ENCODE assay signal across 24 cellular contexts in genomic region chr3:100438623-100438974, GRCh38. TPM values are rescaled to one million over a fixed set of nuclear protein-coding genes. Genes with fewer than 3 reads are reported as not detected.
DNase-seq lines count a peak whose midpoint lies in the region; ATAC-seq, FAIRE-seq and TF ChIP-seq lines count a peak whose summit lies in the region.
"Had no signal": no experiment of that assay in that cellular context is flagged by ENCODE, and none has a peak within 500 bp of the region (broad histone marks: within the 10 kb centered on the region; RNA-seq: fewer than 3 reads in every experiment).

No MANE protein-coding gene starts in this region.

- CTCF ChIA-PET in IMR-90 (lab: Yijun Ruan, JAX), result interaction anchor here (1.1 kb wide), 1 partner anchor 8 kb away, joined by 3 read pairs; no protein-coding TSS in a partner anchor
- CTCF ChIA-PET in K562 (lab: Yijun Ruan, JAX; ENCODE audit: low intra/inter-chr PET ratio), result no interaction called here

- H2BK20ac ChIP-seq in IMR-90 (ENCODE audit: low read depth, low read length), result no peak overlapping the region

- H3K4me3 ChIP-seq in IMR-90 (ENCODE audit: insufficient read depth, low read depth, low read length) (no peak overlapping the region), K562 (no peak overlapping the region), smooth muscle cell (no peak overlapping the region)
- H3K4me3 ChIP-seq: A549; BLaER1 treated with 17β-estradiol and CSF1 and Interleukin-3, amounts not matched to agents 10 nM and 100 nM; GM23248; SJCRH30 had no signal

- ATAC-seq in IMR-90 (ENCODE audit: low read depth) (no peak), K562 (peak; percentile 53), GM21576 (IDR thresholded peaks at IDR 0.05; ENCODE audit: unreplicated experiment) (no peak)
- ATAC-seq: A549, Right ventricle myocardium inferior, SK-N-SH treated with all-trans-retinoic acid at 6 μM for 48 hours had no signal

- no peak overlapping the region for H4K91ac ChIP-seq in IMR-90 (ENCODE audit: insufficient read depth, low read depth, low read length)

- peaks cover 2% of the 10 kb centered on the region; the same call in 1 of the 2 replicates for H3K9me1 ChIP-seq in IMR-90 (ENCODE audit: insufficient read depth, low read length)
- no peaks in the 10 kb centered on the region for H3K9me1 ChIP-seq in K562 (ENCODE audit: control insufficient read depth, insufficient read depth, low read length)

- H3F3A ChIP-seq in smooth muscle cell (ENCODE audit: low read depth), result peaks cover 4% of the 10 kb centered on the region

- no peak overlapping the region for H3K56ac ChIP-seq in IMR-90 (ENCODE audit: extremely low read depth, insufficient read depth, low read length)

- no peak for TF ChIP-seq POLR2A in IMR-90 (IDR thresholded peaks at IDR 0.05; ENCODE audit: low read depth, low read length)
- TF ChIP-seq POLR2A in K562 (conservative IDR thresholded peaks at IDR 0.05), result no peak

- FAIRE-seq in K562 (lab: Jason Lieb, UNC), result no peak
- FAIRE-seq: A549, D721Med had no signal

- no peak for TF ChIP-seq EP300 in K562 (IDR thresholded peaks at IDR 0.05; ENCODE audit: low read length)

- H3K4ac ChIP-seq in IMR-90 (ENCODE audit: low read depth, low read length), result no peak overlapping the region

- BruUV-seq in IMR-90 (replicated peaks; lab: Mats Ljungman, UMichigan), result no TSS peak
- no TSS peak for BruUV-seq in K562 (replicated peaks; lab: Mats Ljungman, UMichigan)

- H3K79me1 ChIP-seq in IMR-90 (ENCODE audit: low read depth in 1 of 2, low read length in 2 of 2), result no peaks in the 10 kb centered on the region

- H3K79me2 ChIP-seq in K562 (ENCODE audit: control insufficient read depth, insufficient read depth, low read length) (no peaks in the 10 kb centered on the region), smooth muscle cell (ENCODE audit: low read depth) (no peaks in the 10 kb centered on the region)

- no peaks in the 10 kb centered on the region for H3K36me3 ChIP-seq in IMR-90 (ENCODE audit: control insufficient read depth, insufficient read depth, low read length)
- no peaks in the 10 kb centered on the region for H3K36me3 ChIP-seq in K562 (ENCODE audit: control insufficient read depth, insufficient read depth, low read length)
- peaks cover 7% of the 10 kb centered on the region for H3K36me3 ChIP-seq in smooth muscle cell (ENCODE audit: low read depth)
- H3K36me3 ChIP-seq: BLaER1 treated with 17β-estradiol and CSF1 and Interleukin-3, amounts not matched to agents 10 nM and 100 nM; SJCRH30 had no signal

- no peak overlapping the region for H2BK15ac ChIP-seq in IMR-90 (ENCODE audit: low read depth, low read length)

- H2BK120ac ChIP-seq in IMR-90 (ENCODE audit: low read depth, low read length), result no peak overlapping the region

- in situ Hi-C loops in IMR-90 (cut with MboI; ENCODE audit: low sequenced_read_pairs) (no loop called here), K562 (cut with MboI) (no loop called here)

- H3K9me3 ChIP-seq in IMR-90 (ENCODE audit: control insufficient read depth, insufficient read depth, low read length), result peaks cover 2% of the 10 kb centered on the region; the same call in 1 of the 2 replicates
- H3K9me3 ChIP-seq in K562 (replicated peaks; ENCODE audit: control insufficient read depth, insufficient read depth, low read depth, low read length), result no peaks in the 10 kb centered on the region
- H3K9me3 ChIP-seq in smooth muscle cell (replicated peaks; ENCODE audit: low read depth), result no peaks in the 10 kb centered on the region
- H3K9me3 ChIP-seq: SJCRH30 had no signal

- DNase-seq in IMR-90, result peak; percentile 10
- no peak for DNase-seq in K562 (ENCODE audit: extremely low read depth in 1 of 4, low spot score in 3 of 4)
- DNase-seq in epithelial cell of prostate (ENCODE audit: low read depth, low spot score), result no peak
- no peak for DNase-seq in smooth muscle cell (lab: John Stamatoyannopoulos, UW; ENCODE audit: unreplicated experiment)
- no peak for DNase-seq in A172 (ENCODE audit: low spot score)
- DNase-seq in middle frontal gyrus (ENCODE audit: extremely low spot score, low spot score), result no peak
- DNase-seq: AML-193; CD4-positive, alpha-beta T cell; GM23248; H7; Karpas-422; NCI-H1092; NCI-H1417 treated with DMSO at 0.1 percent for 48 hours; NCI-H1694 treated with DMSO at 0.1 percent for 48 hours; NCI-H2081; NCI-H2227 treated with DMSO at 0.1 percent for 48 hours; NCI-H526 treated with DMSO at 0.1 percent for 48 hours; SJCRH30 had no signal

- no peak overlapping the region for H4K5ac ChIP-seq in IMR-90 (ENCODE audit: low read depth, low read length)

- no peak overlapping the region for H3K18ac ChIP-seq in IMR-90 (ENCODE audit: low read depth, low read length)

- 0 out of 2 replicates have a peak overlapping the region, but pooled peaks have one; percentile 3 for H3K23ac ChIP-seq in IMR-90 (ENCODE audit: low read depth, low read length)

- dilution Hi-C loops in IMR-90 (cut with HindIII; ENCODE audit: low sequenced_read_pairs, unreplicated experiment), result no loop called here

- H4K20me1 ChIP-seq in IMR-90 (ENCODE audit: insufficient read depth, low read length), result no peaks in the 10 kb centered on the region
- H4K20me1 ChIP-seq in K562 (replicated peaks; ENCODE audit: control insufficient read depth, insufficient read depth, low read length), result no peaks in the 10 kb centered on the region
- no peaks in the 10 kb centered on the region for H4K20me1 ChIP-seq in smooth muscle cell (ENCODE audit: low read depth)
- H4K20me1 ChIP-seq: BLaER1 treated with 17β-estradiol and CSF1 and Interleukin-3, amounts not matched to agents 10 nM and 100 nM had no signal

- no peak overlapping the region for H3K14ac ChIP-seq in IMR-90 (replicated peaks; ENCODE audit: low read depth, low read length)

- H2AK5ac ChIP-seq in IMR-90 (ENCODE audit: low read depth, low read length), result no peak overlapping the region

- no peaks in the 10 kb centered on the region for H3K4me1 ChIP-seq in IMR-90 (ENCODE audit: control insufficient read depth, insufficient read depth, low read length)
- no peaks in the 10 kb centered on the region; a peak in 1 of 5 replicates for H3K4me1 ChIP-seq in K562 (replicated peaks in 1 of 2; ENCODE audit: control insufficient read depth in 2 of 2, insufficient read depth in 2 of 2, low read length in 2 of 2)
- peaks cover 7% of the 10 kb centered on the region for H3K4me1 ChIP-seq in smooth muscle cell (ENCODE audit: low read depth)
- H3K4me1 ChIP-seq: A549; BLaER1 treated with 17β-estradiol and CSF1 and Interleukin-3, amounts not matched to agents 10 nM and 100 nM; SJCRH30 had no signal

- H2BK5ac ChIP-seq in IMR-90 (ENCODE audit: low read depth, low read length, poor library complexity, severe bottlenecking), result no peak overlapping the region

- H3K27ac ChIP-seq in IMR-90 (ENCODE audit: insufficient read depth, low read length) (no peak overlapping the region), K562 (ENCODE audit: extremely low read depth, low read depth, low read length) (no peak overlapping the region), epithelial cell of prostate (peak overlapping the region; percentile 53), smooth muscle cell (ENCODE audit: low read depth) (peak overlapping the region; percentile 63)
- H3K27ac ChIP-seq: A549; BLaER1 treated with 17β-estradiol and CSF1 and Interleukin-3, amounts not matched to agents 10 nM and 100 nM; GM23248; SJCRH30 had no signal

- H3K9ac ChIP-seq in IMR-90 (ENCODE audit: low read depth, low read length) (no peak overlapping the region), K562 (ENCODE audit: insufficient read depth in 1 of 2, low read depth in 2 of 2, low read length in 2 of 2) (no peak overlapping the region), smooth muscle cell (ENCODE audit: low read depth) (no peak overlapping the region)
- H3K9ac ChIP-seq: BLaER1 treated with 17β-estradiol and CSF1 and Interleukin-3, amounts not matched to agents 10 nM and 100 nM; GM23248 had no signal

- POLR2A ChIA-PET in IMR-90 (lab: Charles Lee; ENCODE audit: unreplicated experiment) (no interaction called here), K562 (lab: Yijun Ruan, JAX) (no interaction called here)

- no peak overlapping the region for H2AFZ ChIP-seq in IMR-90 (replicated peaks; ENCODE audit: low read length, poor library complexity)
- H2AFZ ChIP-seq in K562 (ENCODE audit: low read depth, low read length), result no peak overlapping the region
- H2AFZ ChIP-seq in smooth muscle cell (ENCODE audit: low read depth), result no peak overlapping the region
- H2AFZ ChIP-seq: GM23248 had no signal

- no peaks in the 10 kb centered on the region for H3K27me3 ChIP-seq in IMR-90 (ENCODE audit: control insufficient read depth, insufficient read depth, low read length)
- no peaks in the 10 kb centered on the region for H3K27me3 ChIP-seq in K562 (ENCODE audit: control insufficient read depth in 2 of 2, insufficient read depth in 2 of 2, low read length in 2 of 2)
- no peaks in the 10 kb centered on the region for H3K27me3 ChIP-seq in smooth muscle cell (ENCODE audit: low read depth)
- H3K27me3 ChIP-seq: BLaER1 treated with 17β-estradiol and CSF1 and Interleukin-3, amounts not matched to agents 10 nM and 100 nM; SJCRH30 had no signal

- WGBS in IMR-90 (ENCODE audit: extremely low coverage in 2 of 2, insufficient read length in 1 of 2), 2 experiments, result no CpG with 5 or more reads among the region's 2 CpGs
- WGBS in K562 (ENCODE audit: insufficient coverage, low coverage, missing lambda C conversion rate), result 56% methylated on average over 2 of the region's 2 CpGs
- 94% methylated on average over 2 of the region's 2 CpGs for WGBS in smooth muscle cell (ENCODE audit: low lambda C conversion rate)

- TF ChIP-seq CTCF in IMR-90 (conservative IDR thresholded peaks at IDR 0.05; ENCODE audit: low read depth, low read length) (no peak), K562 (IDR thresholded peaks at IDR 0.05 in 2 of 3, conservative IDR thresholded peaks at IDR 0.05 in 1 of 3; ENCODE audit: insufficient read depth in 2 of 3, low read depth in 1 of 3, low read length in 3 of 3) (no peak), smooth muscle cell (IDR thresholded peaks at IDR 0.05; ENCODE audit: borderline replicate concordance, insufficient read depth, poor library complexity, severe bottlenecking) (no peak)

- TF ChIP-seq RAD21 in IMR-90 (IDR thresholded peaks at IDR 0.05; ENCODE audit: low read length) (no peak), K562 (CRISPR knock-in tag; conservative IDR thresholded peaks at IDR 0.05 in 1 of 2, IDR thresholded peaks at IDR 0.05 in 1 of 2) (no peak)

- H3K4me2 ChIP-seq in IMR-90 (ENCODE audit: low read depth, low read length) (no peak overlapping the region), K562 (ENCODE audit: insufficient read depth, low read length) (no peak overlapping the region), smooth muscle cell (peak overlapping the region; percentile 46)
- H3K4me2 ChIP-seq: A549; BLaER1 treated with 17β-estradiol and CSF1 and Interleukin-3, amounts not matched to agents 10 nM and 100 nM had no signal

- intact Hi-C loops in IMR-90 (cut with micrococcal nuclease), result no loop called here
- intact Hi-C loops in K562 (cut with micrococcal nuclease), result no loop called here

- no peak overlapping the region for H2AK9ac ChIP-seq in IMR-90 (replicated peaks; ENCODE audit: low read depth, low read length, poor library complexity)

- no peak overlapping the region for H4K8ac ChIP-seq in IMR-90 (ENCODE audit: low read depth in 2 of 2, low read length in 2 of 2)

RNA-seq across cellular contexts. Expression of gene LNP1, which starts 37.3 kb away (rescaled TPM):
- 2.2 and 4.4 TPM in 2 replicates for total RNA-seq in IMR-90 (2012; rRNA removed)
- 2.3 and 2.4 TPM in 2 replicates for polyA plus RNA-seq in IMR-90 (2012; rRNA removed)
- polyA plus RNA-seq in IMR-90 (2012; cell fraction: cytosol; rRNA removed), result 0.44 and 1.5 TPM in 2 replicates
- polyA plus RNA-seq in IMR-90 (2012; cell fraction: nucleus; rRNA removed; ENCODE audit: low replicate concordance), result 0.14 and 1.4 TPM in 2 replicates
- 12.5 and 19.1 TPM in 2 replicates for total RNA-seq in K562 (2011; cell fraction: chromatin; rRNA removed; ENCODE audit: low replicate concordance)
- total RNA-seq in K562 (2011; cell fraction: nucleolus; rRNA removed), result 12.8 and 13.6 TPM in 2 replicates
- total RNA-seq in K562 (2011; cell fraction: nucleoplasm; rRNA removed), result 15.6 and 22.5 TPM in 2 replicates
- 3.3 and 4.5 TPM in 2 replicates for total RNA-seq in K562 (2014; rRNA removed)
- 4.4 and 4.5 TPM in 2 replicates for total RNA-seq in K562 (2014; rRNA removed; fragmentation: Illumina TruSeq; extraction: Trizol)
- total RNA-seq in K562 (2015; rRNA removed; fragmentation: Illumina TruSeq; extraction: Trizol), result 3.9 and 5.2 TPM in 2 replicates
- total RNA-seq in K562 (2021), result 3.0 and 3.4 TPM in 2 replicates
- 3.1 and 4.3 TPM in 2 replicates for polyA plus RNA-seq in K562 (2011; rRNA removed)
- 2.4 and 4.8 TPM in 2 replicates for polyA plus RNA-seq in K562 (2011; cell fraction: cytosol; rRNA removed)
- polyA plus RNA-seq in K562 (2011; cell fraction: nucleus; rRNA removed), result 5.0 and 5.6 TPM in 2 replicates
- 3.2 and 3.7 TPM in 2 replicates for polyA plus RNA-seq in K562 (2012)
- polyA plus RNA-seq in K562 (2014; fragmentation: Illumina TruSeq; extraction: Trizol), result 3.6 and 4.8 TPM in 2 replicates
- polyA plus RNA-seq in K562 (2014; fragmentation: Nextera tagmentation; extraction: Ambion mirVana), result 1 to 10 TPM; 1.9 to 4.9 TPM
- polyA plus RNA-seq in K562 (2014; rRNA removed), result 3.4 and 3.9 TPM in 2 replicates
- 13.5 and 14.6 TPM in 2 replicates for polyA minus RNA-seq in K562 (2011; rRNA and poly(A)+ RNA removed)
- polyA minus RNA-seq in K562 (2011; cell fraction: cytosol; rRNA and poly(A)+ RNA removed), result 2.4 and 3.4 TPM in 2 replicates
- polyA minus RNA-seq in K562 (2011; cell fraction: nucleus; rRNA and poly(A)+ RNA removed), result 11.8 and 22.1 TPM in 2 replicates
- total RNA-seq in smooth muscle cell, result 3.1 and 4.2 TPM in 2 replicates
- 4.3 and 6.3 TPM in 2 replicates for polyA plus RNA-seq in smooth muscle cell
- 2.4 and 2.8 TPM in 2 replicates for total RNA-seq in A172 (2014; rRNA removed; shearing (Covaris generic))

RNA-seq across cellular contexts. Expression of gene TOMM70, which starts 37.7 kb away (rescaled TPM):
- total RNA-seq in IMR-90 (2012; rRNA removed), result 35.1 and 50.0 TPM in 2 replicates
- 19.8 and 24.6 TPM in 2 replicates for polyA plus RNA-seq in IMR-90 (2012; rRNA removed)
- 7.1 and 7.8 TPM in 2 replicates for polyA plus RNA-seq in IMR-90 (2012; cell fraction: cytosol; rRNA removed)
- polyA plus RNA-seq in IMR-90 (2012; cell fraction: nucleus; rRNA removed; ENCODE audit: low replicate concordance), result 5.2 and 11.0 TPM in 2 replicates
- total RNA-seq in K562 (2011; cell fraction: chromatin; rRNA removed; ENCODE audit: low replicate concordance), result 17.0 and 37.0 TPM in 2 replicates
- 9.8 and 12.0 TPM in 2 replicates for total RNA-seq in K562 (2011; cell fraction: nucleolus; rRNA removed)
- total RNA-seq in K562 (2011; cell fraction: nucleoplasm; rRNA removed), result 21.0 and 32.6 TPM in 2 replicates
- total RNA-seq in K562 (2014; rRNA removed), result 43.5 and 48.5 TPM in 2 replicates
- 75.6 and 87.7 TPM in 2 replicates for total RNA-seq in K562 (2014; rRNA removed; fragmentation: Illumina TruSeq; extraction: Trizol)
- 64.0 and 70.7 TPM in 2 replicates for total RNA-seq in K562 (2015; rRNA removed; fragmentation: Illumina TruSeq; extraction: Trizol)
- total RNA-seq in K562 (2021), result 54.9 and 55.1 TPM in 2 replicates
- polyA plus RNA-seq in K562 (2011; rRNA removed), result 39.3 and 55.9 TPM in 2 replicates
- 12.3 and 16.0 TPM in 2 replicates for polyA plus RNA-seq in K562 (2011; cell fraction: cytosol; rRNA removed)
- polyA plus RNA-seq in K562 (2011; cell fraction: nucleus; rRNA removed), result 7.8 and 9.3 TPM in 2 replicates
- 35.3 and 35.5 TPM in 2 replicates for polyA plus RNA-seq in K562 (2012)
- polyA plus RNA-seq in K562 (2014; fragmentation: Illumina TruSeq; extraction: Trizol), result 54.9 and 65.0 TPM in 2 replicates
- polyA plus RNA-seq in K562 (2014; fragmentation: Nextera tagmentation; extraction: Ambion mirVana), result 10 to 100 TPM; 17.5 to 22.3 TPM
- 48.0 and 48.8 TPM in 2 replicates for polyA plus RNA-seq in K562 (2014; rRNA removed)
- polyA minus RNA-seq in K562 (2011; rRNA and poly(A)+ RNA removed), result 82.0 and 88.8 TPM in 2 replicates
- polyA minus RNA-seq in K562 (2011; cell fraction: cytosol; rRNA and poly(A)+ RNA removed), result 31.5 and 37.6 TPM in 2 replicates
- 9.7 and 15.9 TPM in 2 replicates for polyA minus RNA-seq in K562 (2011; cell fraction: nucleus; rRNA and poly(A)+ RNA removed)
- total RNA-seq in smooth muscle cell, result 53.7 and 75.8 TPM in 2 replicates
- polyA plus RNA-seq in smooth muscle cell, result 28.1 and 31.1 TPM in 2 replicates
- total RNA-seq in A172 (2014; rRNA removed; shearing (Covaris generic)), result 81.8 and 91.7 TPM in 2 replicates

RNA-seq across cellular contexts. Expression of gene TMEM45A, which starts 53.8 kb away (rescaled TPM):
- 13.6 and 20.8 TPM in 2 replicates for total RNA-seq in IMR-90 (2012; rRNA removed)
- 17.1 and 21.7 TPM in 2 replicates for polyA plus RNA-seq in IMR-90 (2012; rRNA removed)
- 5.1 and 7.0 TPM in 2 replicates for polyA plus RNA-seq in IMR-90 (2012; cell fraction: cytosol; rRNA removed)
- polyA plus RNA-seq in IMR-90 (2012; cell fraction: nucleus; rRNA removed; ENCODE audit: low replicate concordance), result 0.91 and 9.7 TPM in 2 replicates
- total RNA-seq in K562 (2011; cell fraction: chromatin; rRNA removed; ENCODE audit: low replicate concordance), result 0.46 and 2.0 TPM in 2 replicates
- 0.67 and 0.92 TPM in 2 replicates for total RNA-seq in K562 (2011; cell fraction: nucleolus; rRNA removed)
- total RNA-seq in K562 (2011; cell fraction: nucleoplasm; rRNA removed), result 1.0 and 1.7 TPM in 2 replicates
- total RNA-seq in K562 (2014; rRNA removed), result 0.41 and 0.65 TPM in 2 replicates
- 1.1 TPM in 2 replicates for total RNA-seq in K562 (2014; rRNA removed; fragmentation: Illumina TruSeq; extraction: Trizol)
- total RNA-seq in K562 (2015; rRNA removed; fragmentation: Illumina TruSeq; extraction: Trizol), result 0.54 and 0.57 TPM in 2 replicates
- 0.80 and 0.83 TPM in 2 replicates for total RNA-seq in K562 (2021)
- polyA plus RNA-seq in K562 (2011; rRNA removed), result 0.22 and 0.95 TPM in 2 replicates
- 0.22 and 0.59 TPM in 2 replicates for polyA plus RNA-seq in K562 (2011; cell fraction: cytosol; rRNA removed)
- polyA plus RNA-seq in K562 (2011; cell fraction: nucleus; rRNA removed), result 0.09 and 0.11 TPM in 2 replicates
- polyA plus RNA-seq in K562 (2012), result 4.5 and 4.7 TPM in 2 replicates
- polyA plus RNA-seq in K562 (2014; fragmentation: Illumina TruSeq; extraction: Trizol), result 1.1 and 1.3 TPM in 2 replicates
- polyA plus RNA-seq in K562 (2014; fragmentation: Nextera tagmentation; extraction: Ambion mirVana), result 1 to 10 TPM; 3.3 to 4.1 TPM
- 0.89 and 1.1 TPM in 2 replicates for polyA plus RNA-seq in K562 (2014; rRNA removed)
- polyA minus RNA-seq in K562 (2011; rRNA and poly(A)+ RNA removed), result 0.51 and 1.2 TPM in 2 replicates
- 1.3 TPM in 1 of 2 replicates, not detected in the other for polyA minus RNA-seq in K562 (2011; cell fraction: cytosol; rRNA and poly(A)+ RNA removed)
- 0.33 and 0.40 TPM in 2 replicates for polyA minus RNA-seq in K562 (2011; cell fraction: nucleus; rRNA and poly(A)+ RNA removed)
- total RNA-seq in smooth muscle cell, result 280 and 307 TPM in 2 replicates
- 209 and 220 TPM in 2 replicates for polyA plus RNA-seq in smooth muscle cell
- 11.5 and 17.9 TPM in 2 replicates for total RNA-seq in A172 (2014; rRNA removed; shearing (Covaris generic))

Comparison
In these comparisons a context has a peak if more than half of its experiments do, and no peak if none do; other contexts are left out.
1. H3K27ac ChIP-seq: peak in epithelial cell of prostate (single experiment) and smooth muscle cell (single experiment); none in IMR-90 (single experiment) and K562 (single experiment).
2. RNA of gene TMEM45A, which starts 53.8 kb away (total RNA-seq): 280 to 307 TPM in smooth muscle cell; 13.6 to 20.8 TPM in IMR-90, 11.5 to 17.9 TPM in A172 and 0.41 to 2.0 TPM in K562; every median in the first group is over 10 times any median in the second.